In the genomic region with DNA sequence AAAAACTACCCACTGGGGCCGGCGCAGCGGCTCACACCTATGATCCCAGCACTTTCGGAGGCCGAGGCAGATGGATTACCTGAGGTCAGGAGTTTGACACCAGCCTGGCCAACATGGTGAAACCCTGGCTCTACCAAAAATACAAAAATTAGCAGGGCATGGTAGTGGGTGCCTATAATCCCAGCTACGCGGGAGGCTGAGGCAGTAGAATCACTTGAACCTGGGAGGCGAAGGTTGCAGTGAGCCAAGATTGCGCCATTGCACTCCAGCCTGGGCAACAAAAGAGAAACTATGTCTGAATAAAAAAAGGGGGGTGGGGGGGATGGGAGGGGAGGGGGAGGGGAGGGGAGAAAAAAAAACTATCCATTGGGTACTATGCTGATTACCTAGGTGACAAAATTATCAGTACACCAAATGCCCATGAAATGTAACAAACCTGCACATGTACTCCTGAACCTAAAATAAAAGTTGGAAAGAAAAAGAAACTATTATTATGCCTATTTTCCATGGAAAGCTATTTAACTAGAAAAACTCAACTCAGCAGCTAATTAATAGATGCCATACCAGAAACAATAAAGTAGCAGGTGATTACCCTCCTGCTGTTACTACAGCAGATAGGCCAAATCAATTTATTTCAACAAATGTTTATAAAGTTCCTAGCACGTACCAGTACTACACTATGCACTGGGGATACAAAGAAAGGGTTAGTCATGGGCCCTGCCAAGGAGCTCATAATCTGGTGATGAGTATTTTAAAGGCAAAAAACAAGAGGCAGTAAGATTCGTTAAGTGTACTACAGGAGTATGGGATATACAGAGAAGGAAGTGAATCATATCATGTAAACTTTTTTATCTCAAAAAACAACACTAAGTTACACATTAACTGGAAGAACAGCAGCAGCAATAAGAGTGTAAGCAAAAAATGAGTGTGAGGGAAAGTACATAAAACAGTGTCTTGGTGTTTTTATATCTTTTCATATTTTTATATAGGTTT, we compare ENCODE assay signal across 1 cellular context.
TF ChIP-seq lines count a peak whose summit lies in the region.

No MANE protein-coding gene starts in this region.

TF ChIP-seq in GM12878, 131 proteins besides CTCF, POLR2A, EP300 and RAD21 (continued from another document):
- TF ChIP-seq ZNF24 (IDR thresholded peaks at IDR 0.05) (0 out of 2 replicates have a peak, but pooled peaks have one; percentile 1), IKZF1 (conservative IDR thresholded peaks at IDR 0.05) (0 out of 2 replicates have a peak, but pooled peaks have one; percentile 14)
